In genomic region chr21:33873116-33873515, GRCh38 we compare ENCODE assay signal across 9 cellular contexts.
"Had no signal": no experiment of that assay in that cellular context is flagged by ENCODE, and none has a peak within 500 bp of the region (broad histone marks: within the 10 kb centered on the region; RNA-seq: fewer than 3 reads in every experiment).

No MANE protein-coding gene starts in this region.

- ATAC-seq: HCT116, K562 had no signal

- H3K9me3 Mint-ChIP-seq: HFFc6 had no signal

- H3K27ac ChIP-seq: GM23248, HL-60 had no signal

- H3K9me3 ChIP-seq: HAP-1 had no signal

- H3K4me1 ChIP-seq: HAP-1 had no signal

- H3K4me3 ChIP-seq: GM23248, HAP-1, K562 had no signal

- H3K36me3 ChIP-seq: HAP-1 had no signal

- H3K27ac Mint-ChIP-seq: HFFc6 had no signal

- H3K4me3 Mint-ChIP-seq: HFFc6 had no signal

- DNase-seq: GM23248, GOT3, H7, HFFc6, IMR-90 had no signal
